ENCODE assay signal across 8 cellular contexts in the genomic region with DNA sequence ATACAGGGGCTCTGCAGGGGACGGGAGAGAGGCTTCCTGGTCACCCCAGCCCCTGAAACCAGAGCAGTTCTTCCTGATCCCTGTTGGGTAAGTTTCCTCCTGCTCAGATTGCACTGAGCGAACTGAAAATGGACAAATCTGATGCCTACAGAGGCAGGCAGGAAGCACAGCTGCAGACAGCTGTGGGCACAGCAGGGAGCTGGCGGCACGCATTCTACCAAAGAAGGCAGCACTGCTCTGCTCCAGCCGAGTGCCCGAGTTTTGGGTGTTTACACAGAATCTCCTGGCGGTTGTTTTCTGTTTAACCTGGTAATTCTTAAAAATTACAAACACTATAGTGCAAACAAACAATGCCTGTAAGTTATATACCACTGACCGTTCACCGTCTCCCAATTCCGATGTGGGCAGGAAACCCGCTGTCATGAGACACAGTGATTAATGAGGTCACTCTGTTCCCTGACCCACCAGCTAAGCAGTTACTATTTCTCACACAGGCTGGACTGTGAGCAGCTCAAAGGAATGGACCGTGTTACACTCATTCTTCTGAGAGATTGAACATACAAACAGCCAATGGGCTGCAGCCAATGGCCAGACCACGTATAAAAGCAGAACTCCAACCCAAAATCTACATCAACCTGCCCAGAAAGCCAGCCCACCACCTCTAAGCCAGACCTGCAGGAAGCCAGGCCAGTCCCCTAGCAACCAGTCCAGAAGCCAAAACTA. TPM values are rescaled to one million over a fixed set of nuclear protein-coding genes. Genes with fewer than 3 reads are reported as not detected.
DNase-seq lines count a peak whose midpoint lies in the region; ATAC-seq and TF ChIP-seq lines count a peak whose summit lies in the region.

No MANE protein-coding gene starts in this region.

- in situ Hi-C loops in KBM-7 (cut with MboI; ENCODE audit: low pct_unique_long_range_greater_than_20kb, low sequenced_read_pairs) = no loop called here

- 22 to 29% (median 23%) methylated on average over 13 of the region's 13 CpGs for WGBS in psoas muscle, 3 donors

- peak overlapping the region; percentile 65 for H3K4me3 Mint-ChIP-seq in activated T-cell treated with anti-CD3 and anti-CD28 coated beads, Interleukin-2, amount 50 U/mL, for 4 hours

- no peaks in the 10 kb centered on the region for H3K27me3 ChIP-seq in psoas muscle (ENCODE audit: insufficient read depth in 3 of 3, low read length in 2 of 3)

- no peak overlapping the region for H3K4me3 ChIP-seq in psoas muscle

- TF ChIP-seq CTCF in psoas muscle (IDR thresholded peaks at IDR 0.05) = no peak

- H3K27me3 Mint-ChIP-seq in activated T-cell treated with anti-CD3 and anti-CD28 coated beads, Interleukin-2, amount 50 U/mL, for 4 hours (ENCODE audit: low read depth) = no peaks in the 10 kb centered on the region

- peak overlapping the region; percentile 50 for H3K27ac ChIP-seq in psoas muscle

- no peaks in the 10 kb centered on the region for H3K9me3 Mint-ChIP-seq in activated T-cell treated with anti-CD3 and anti-CD28 coated beads, Interleukin-2, amount 50 U/mL, for 4 hours

- H3K36me3 ChIP-seq in psoas muscle (ENCODE audit: insufficient read depth in 1 of 2, low read depth in 1 of 2) = no peaks in the 10 kb centered on the region

- peak in 1 of 2 donors; percentile 42 for ATAC-seq in activated T-cell treated with anti-CD3 and anti-CD28 coated beads, Interleukin-2, amount 50 U/mL, for 4 hours
- ATAC-seq in Right ventricle myocardium superior (ENCODE audit: poor library complexity) (peak; percentile 69), psoas muscle (peak; percentile 72 to 78 (median 74)), GM18498 (IDR thresholded peaks at IDR 0.05; ENCODE audit: unreplicated experiment) (no peak), GM18867 (IDR thresholded peaks at IDR 0.05; ENCODE audit: unreplicated experiment) (no peak)

- DNase-seq in COR-L47 (lab: John Stamatoyannopoulos, UW) (peak; percentile 48), KBM-7 (peak; percentile 71), Right ventricle myocardium superior (peak; percentile 60), psoas muscle (peak in 1 of 2 donors; percentile 56), NK-92 (lab: John Stamatoyannopoulos, UW; ENCODE audit: unreplicated experiment) (no peak)
- no peak for DNase-seq in activated T-cell treated with anti-CD3 and anti-CD28 coated beads, Interleukin-2, amount 50 U/mL, for 4 hours

- peaks cover 37% of the 10 kb centered on the region for H3K4me1 ChIP-seq in psoas muscle

- H3K36me3 Mint-ChIP-seq in activated T-cell treated with anti-CD3 and anti-CD28 coated beads, Interleukin-2, amount 50 U/mL, for 4 hours (ENCODE audit: insufficient read depth) = peaks cover 11% of the 10 kb centered on the region

- H3K9me3 ChIP-seq in psoas muscle = no peaks in the 10 kb centered on the region

- intact Hi-C loops in Right ventricle myocardium superior (cut with DNase I) = no loop called here
- intact Hi-C loops in psoas muscle (cut with DNase I) = no loop called here

- H3K4me1 Mint-ChIP-seq in activated T-cell treated with anti-CD3 and anti-CD28 coated beads, Interleukin-2, amount 50 U/mL, for 4 hours (ENCODE audit: low read depth) = peaks cover 85% of the 10 kb centered on the region

RNA-seq across cellular contexts. Expression of a gene that starts 25.5 kb away (rescaled TPM):
- 100 to 1,000 TPM; 109 to 111 (median 111) TPM for total RNA-seq in activated T-cell treated with anti-CD3 and anti-CD28 coated beads, Interleukin-2, amount 50 U/mL, for 4 hours
- total RNA-seq in Right ventricle myocardium superior (36.0 TPM), psoas muscle (10 to 100 TPM; 18.9 to 51.8 (median 28.8) TPM)
- polyA plus RNA-seq in psoas muscle = 10 to 100 TPM; 26.0 to 31.7 (median 28.4) TPM

RNA-seq across cellular contexts. Expression of a gene that starts 39.7 kb away (rescaled TPM):
- 10 to 100 TPM in 1 of 3 donors, 1 to 10 TPM in 2; 8.8 to 10.7 (median 8.9) TPM for total RNA-seq in activated T-cell treated with anti-CD3 and anti-CD28 coated beads, Interleukin-2, amount 50 U/mL, for 4 hours
- total RNA-seq in Right ventricle myocardium superior (2.9 TPM), psoas muscle (1 to 10 TPM; 2.2 to 7.8 (median 4.6) TPM)
- polyA plus RNA-seq in psoas muscle = 1 to 10 TPM; 2.4 to 3.5 (median 3.0) TPM

Comparison
In these comparisons a context has a peak if more than half of its experiments do, and no peak if none do; other contexts are left out.
1. DNase-seq: peak in COR-L47 (single experiment), KBM-7 (single experiment) and Right ventricle myocardium superior (single experiment); none in activated T-cell treated with anti-CD3 and anti-CD28 coated beads, Interleukin-2, amount 50 U/mL, for 4 hours (single experiment) and NK-92 (single experiment).
2. ATAC-seq: peak in Right ventricle myocardium superior (single experiment) and psoas muscle (4 of 4); none in GM18498 (single experiment) and GM18867 (single experiment).